ENCODE assay signal across 23 cellular contexts in the genomic region with DNA sequence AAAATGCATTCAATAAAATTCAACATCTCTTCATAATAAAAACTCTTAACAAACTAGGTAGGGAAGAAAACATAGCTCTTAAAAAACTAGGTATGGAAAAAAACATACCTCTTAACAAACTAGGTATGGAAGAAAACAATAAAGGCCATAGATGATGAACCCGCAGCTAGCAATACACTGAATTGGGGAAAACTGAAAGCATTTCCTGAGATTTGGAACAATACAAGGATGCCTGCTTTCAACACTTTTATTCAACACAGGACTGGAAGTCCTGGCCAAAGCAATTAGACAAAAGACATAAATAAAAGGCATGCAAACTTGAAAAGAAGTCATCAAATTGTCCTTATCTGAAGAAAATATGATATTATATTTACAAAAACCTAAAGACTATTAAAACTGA.
"Had no signal": no experiment of that assay in that cellular context is flagged by ENCODE, and none has a peak within 500 bp of the region (broad histone marks: within the 10 kb centered on the region; RNA-seq: fewer than 3 reads in every experiment).

No MANE protein-coding gene starts in this region.

- DNase-seq: hippocampal formation; kidney; left colon; left lung; lower lobe of right lung; mesendoderm; naive B cell; natural killer cell; nephron progenitor cell; ovary; right lobe of liver; stimulated activated CD4-positive, alpha-beta T cell treated with anti-CD3 and anti-CD28 coated beads, Interleukin-1b, Interleukin-23, amount 100 ng/mL, for 48 hours; stimulated activated CD4-positive, alpha-beta T cell treated with anti-CD3 and anti-CD28 coated beads, Interleukin-2, amount 100 ng/mL, for 48 hours; stimulated activated CD4-positive, alpha-beta T cell treated with anti-CD3 and anti-CD28 coated beads, Interleukin-4, amount 100 ng/mL, for 4 hours; stimulated activated CD8-positive, alpha-beta memory T cell treated with anti-CD3 and anti-CD28 coated beads, Interleukin-4, amount 100 ng/mL, for 48 hours; stimulated activated naive B cell treated with anti-CD40 and anti-IgM and Interleukin-4, amounts not matched to agents 10 μg/mL and 1 μg/mL and 100 μg/mL, for 72 hours; stimulated activated naive CD8-positive, alpha-beta T cell treated with anti-CD3 and anti-CD28 coated beads, Interleukin-15, Interleukin-2, amounts not matched to agents 100 U/mL and 50 U/mL, for 24 hours; stomach; testis; thyroid gland; transverse colon had no signal

- H3K4me1 Mint-ChIP-seq: mesothelial cell of epicardium, natural killer cell, nephron progenitor cell had no signal

- ATAC-seq: left colon; left lung; lower lobe of right lung; natural killer cell; right lobe of liver; stimulated activated naive B cell treated with anti-CD40 and anti-IgM and Interleukin-4, amounts not matched to agents 10 μg/mL and 1 μg/mL and 100 μg/mL, for 72 hours; stimulated activated naive CD8-positive, alpha-beta T cell treated with anti-CD3 and anti-CD28 coated beads, Interleukin-15, Interleukin-2, amounts not matched to agents 100 U/mL and 50 U/mL, for 24 hours had no signal

- H3K36me3 Mint-ChIP-seq: naive B cell; natural killer cell; stimulated activated naive B cell treated with anti-CD40 and anti-IgM and Interleukin-4, amounts not matched to agents 10 μg/mL and 1 μg/mL and 100 μg/mL, for 72 hours had no signal

- H3K4me3 Mint-ChIP-seq: mesothelial cell of epicardium; naive B cell; natural killer cell; nephron progenitor cell; stimulated activated naive B cell treated with anti-CD40 and anti-IgM and Interleukin-4, amounts not matched to agents 10 μg/mL and 1 μg/mL and 100 μg/mL, for 72 hours had no signal

- H3K27me3 Mint-ChIP-seq: progenitor cell of endocrine pancreas had no signal

- H3K9me3 Mint-ChIP-seq: natural killer cell had no signal

- FAIRE-seq: kidney had no signal

- H3K27ac Mint-ChIP-seq: mesothelial cell of epicardium; naive B cell; natural killer cell; nephron progenitor cell; stimulated activated naive B cell treated with anti-CD40 and anti-IgM and Interleukin-4, amounts not matched to agents 10 μg/mL and 1 μg/mL and 100 μg/mL, for 72 hours had no signal
